ENCODE assay signal across 17 cellular contexts in genomic region chr1:98940680-98941079, GRCh38.
DNase-seq lines count a peak whose midpoint lies in the region; ATAC-seq, FAIRE-seq and TF ChIP-seq lines count a peak whose summit lies in the region.
"Had no signal": no experiment of that assay in that cellular context is flagged by ENCODE, and none has a peak within 500 bp of the region (broad histone marks: within the 10 kb centered on the region; RNA-seq: fewer than 3 reads in every experiment).

No MANE protein-coding gene starts in this region.

- CTCF ChIA-PET in A673 (lab: Charles Lee): no interaction called here
- CTCF ChIA-PET in RWPE1 (lab: Yijun Ruan, JAX): no interaction called here

- H3K4me1 ChIP-seq in A673 (ENCODE audit: insufficient read depth, low read length, poor library complexity, severe bottlenecking) (peaks cover 2% of the 10 kb centered on the region), endodermal cell (ENCODE audit: control insufficient read depth, insufficient read depth, low read length) (peaks cover 3% of the 10 kb centered on the region)
- H3K4me1 ChIP-seq: heart left ventricle, lower lobe of right lung, SJCRH30 had no signal

- POLR2A ChIA-PET in A673 (lab: Charles Lee; ENCODE audit: low non-redundant PET): no interaction called here
- POLR2A ChIA-PET in RWPE1 (lab: Yijun Ruan, JAX; ENCODE audit: low non-redundant PET): no interaction called here

- H3K27ac Mint-ChIP-seq in endodermal cell: no peak overlapping the region
- H3K27ac Mint-ChIP-seq: dendritic cell treated with granulocyte-macrophage colony-stimulating factor and Interleukin-4, amounts not matched to agents 40 ng/mL and 50 ng/mL, for 4 days had no signal

- no peak overlapping the region for H3K4me3 ChIP-seq in A673 (ENCODE audit: low read depth, low read length, poor library complexity, severe bottlenecking)
- H3K4me3 ChIP-seq in AG10803 (ENCODE audit: low read length): peak overlapping the region; percentile 11; the same call in 1 of the 2 replicates
- no peak overlapping the region for H3K4me3 ChIP-seq in endodermal cell (ENCODE audit: low read length)
- H3K4me3 ChIP-seq: GM12878, heart left ventricle, lower lobe of right lung, SJCRH30 had no signal

- H3K27me3 ChIP-seq in A673 (replicated peaks; ENCODE audit: insufficient read depth, low read depth, low read length, poor library complexity) (no peaks in the 10 kb centered on the region), endodermal cell (ENCODE audit: control insufficient read depth, insufficient read depth, low read length, poor library complexity, severe bottlenecking) (no peaks in the 10 kb centered on the region)
- H3K27me3 ChIP-seq: heart left ventricle, SJCRH30 had no signal

- 73 to 82% methylated on average over 4 of the region's 4 CpGs for WGBS in endodermal cell (ENCODE audit: insufficient coverage in 1 of 2, insufficient read length in 1 of 2), 2 experiments

- peaks cover 6% of the 10 kb centered on the region for H3K4me1 Mint-ChIP-seq in endodermal cell

- H3K4me3 Mint-ChIP-seq in endodermal cell: no peak overlapping the region
- H3K4me3 Mint-ChIP-seq: dendritic cell treated with granulocyte-macrophage colony-stimulating factor and Interleukin-4, amounts not matched to agents 40 ng/mL and 50 ng/mL, for 4 days had no signal

- H3K36me3 ChIP-seq in A673 (ENCODE audit: insufficient read depth, low read length, poor library complexity, severe bottlenecking): no peaks in the 10 kb centered on the region
- no peaks in the 10 kb centered on the region for H3K36me3 ChIP-seq in endodermal cell (ENCODE audit: control insufficient read depth, insufficient read depth, low read length)
- H3K36me3 ChIP-seq: heart left ventricle, lower lobe of right lung, SJCRH30 had no signal

- no peak overlapping the region for H3K9ac ChIP-seq in endodermal cell (ENCODE audit: extremely low read depth, low read length, poor library complexity, severe bottlenecking)

- H3K27ac ChIP-seq in A673 (ENCODE audit: low read depth, low read length, poor library complexity, severe bottlenecking) (no peak overlapping the region), RWPE1 (no peak overlapping the region), endodermal cell (ENCODE audit: low read depth, low read length) (no peak overlapping the region)
- H3K27ac ChIP-seq: heart left ventricle, lower lobe of right lung, SJCRH30 had no signal

- FAIRE-seq in D721Med (lab: Jason Lieb, UNC): no peak
- FAIRE-seq: GM12878 had no signal

- no peaks in the 10 kb centered on the region for H3K27me3 Mint-ChIP-seq in endodermal cell (ENCODE audit: insufficient read depth)
- H3K27me3 Mint-ChIP-seq: dendritic cell treated with granulocyte-macrophage colony-stimulating factor and Interleukin-4, amounts not matched to agents 40 ng/mL and 50 ng/mL, for 4 days had no signal

- intact Hi-C loops in A673 (cut with micrococcal nuclease; ENCODE audit: unreplicated experiment): no loop called here

- H3K36me3 Mint-ChIP-seq in endodermal cell (ENCODE audit: low read depth): no peaks in the 10 kb centered on the region

- H3K9me3 Mint-ChIP-seq in endodermal cell: no peaks in the 10 kb centered on the region
- H3K9me3 Mint-ChIP-seq: dendritic cell treated with granulocyte-macrophage colony-stimulating factor and Interleukin-4, amounts not matched to agents 40 ng/mL and 50 ng/mL, for 4 days had no signal

- no peak for ATAC-seq in GM18502 (IDR thresholded peaks at IDR 0.05; ENCODE audit: poor library complexity, unreplicated experiment)
- ATAC-seq: heart left ventricle, lower lobe of right lung had no signal

- no peaks in the 10 kb centered on the region for H3K9me3 ChIP-seq in A673 (ENCODE audit: low read depth, low read length, poor library complexity, severe bottlenecking)
- no peaks in the 10 kb centered on the region for H3K9me3 ChIP-seq in endodermal cell (ENCODE audit: control insufficient read depth, low read length)
- H3K9me3 ChIP-seq: heart left ventricle, lower lobe of right lung, SJCRH30 had no signal

- TF ChIP-seq CTCF in A673 (conservative IDR thresholded peaks at IDR 0.05; ENCODE audit: low read depth, low read length) (no peak), AG10803 (conservative IDR thresholded peaks at IDR 0.05; ENCODE audit: low read length) (no peak), RWPE1 (conservative IDR thresholded peaks at IDR 0.05; ENCODE audit: low read depth) (no peak), endodermal cell (conservative IDR thresholded peaks at IDR 0.05) (no peak), D721Med (IDR thresholded peaks at IDR 0.05; ENCODE audit: insufficient read depth, missing control alignments) (no peak)

- peak; percentile 53 for DNase-seq in A673 (ENCODE audit: low spot score)
- peak; percentile 76 for DNase-seq in AG10803 (ENCODE audit: low read depth)
- DNase-seq in RWPE1 (ENCODE audit: low spot score): peak; percentile 85
- DNase-seq in fibroblast of the conjunctiva (ENCODE audit: low read depth): peak; percentile 53
- no peak for DNase-seq in activated CD8-positive, alpha-beta memory T cell treated with anti-CD3 and anti-CD28 coated beads, Interleukin-2, amount 50 U/mL, for 48 hours
- DNase-seq in endodermal cell: no peak
- no peak for DNase-seq in D721Med (ENCODE audit: insufficient read length, low spot score)
- DNase-seq: activated CD4-positive, CD25-positive, alpha-beta regulatory T cell; GOT3; heart left ventricle; lower lobe of right lung; NCI-H1105 treated with DMSO at 0.1 percent for 48 hours; NCI-H69; SJCRH30 had no signal

- no TSS peak for BruUV-seq in A673 (replicated peaks; lab: Mats Ljungman, UMichigan)

Comparison
In these comparisons a context has a peak if more than half of its experiments do, and no peak if none do; other contexts are left out.
1. DNase-seq: peak in A673 (single experiment), AG10803 (single experiment), RWPE1 (single experiment) and fibroblast of the conjunctiva (single experiment); none in activated CD8-positive, alpha-beta memory T cell treated with anti-CD3 and anti-CD28 coated beads, Interleukin-2, amount 50 U/mL, for 48 hours (single experiment), endodermal cell (single experiment) and D721Med (single experiment).